ENCODE assay signal across 18 cellular contexts in genomic region chr10:1134156-1134555, GRCh38.
"Had no signal": no experiment of that assay in that cellular context is flagged by ENCODE, and none has a peak within 500 bp of the region (broad histone marks: within the 10 kb centered on the region; RNA-seq: fewer than 3 reads in every experiment).

No MANE protein-coding gene starts in this region.

- ATAC-seq: activated CD4-positive, CD25-positive, alpha-beta regulatory T cell treated with anti-CD3 and anti-CD28 coated beads, Interleukin-2, amount 50 U/mL, for 24 hours; left colon; pancreas; psoas muscle; SK-N-SH treated with all-trans-retinoic acid at 6 μM for 48 hours had no signal

- DNase-seq: activated CD4-positive, alpha-beta T cell treated with anti-CD3 and anti-CD28 coated beads, Interleukin-2, amount 50 U/mL, for 1 hour; activated naive CD4-positive, alpha-beta T cell; activated T-cell treated with anti-CD3 and anti-CD28 coated beads, Interleukin-2, amount 50 U/mL, for 24 hours; amniotic stem cell; endodermal cell; heart right ventricle; left colon; pancreas; psoas muscle; spleen; stimulated activated CD4-positive, alpha-beta T cell treated with anti-CD3 and anti-CD28 coated beads, Interleukin-4, amount 100 ng/mL, for 1 hour; stimulated activated naive CD4-positive, alpha-beta T cell treated with Interleukin-2 at 50 U/mL for 16 hours had no signal

- H3K4me1 Mint-ChIP-seq: endodermal cell, nephron had no signal

- H3K27me3 Mint-ChIP-seq: activated naive CD8-positive, alpha-beta T cell; activated T-cell treated with anti-CD3 and anti-CD28 coated beads, Interleukin-2, amount 50 U/mL, for 24 hours; type B pancreatic cell had no signal

- H3K27ac Mint-ChIP-seq: activated T-helper 2 cell treated with anti-CD3 and anti-CD28 coated beads, Interferon-gamma antibody, Interleukin-2, Interleukin-4, amounts not matched to agents 10 μg/mL and 5 μg/mL and 100 μg/mL, durations not matched to agents 14 hours and 24 hours and 36 hours; endodermal cell; nephron; type B pancreatic cell had no signal

- H3K4me3 Mint-ChIP-seq: activated naive CD8-positive, alpha-beta T cell; activated T-cell treated with anti-CD3 and anti-CD28 coated beads, Interleukin-2, amount 50 U/mL, for 24 hours; endodermal cell; nephron; type B pancreatic cell had no signal
